Comparison of ENCODE assay signal across 23 cellular contexts in the genomic region with DNA sequence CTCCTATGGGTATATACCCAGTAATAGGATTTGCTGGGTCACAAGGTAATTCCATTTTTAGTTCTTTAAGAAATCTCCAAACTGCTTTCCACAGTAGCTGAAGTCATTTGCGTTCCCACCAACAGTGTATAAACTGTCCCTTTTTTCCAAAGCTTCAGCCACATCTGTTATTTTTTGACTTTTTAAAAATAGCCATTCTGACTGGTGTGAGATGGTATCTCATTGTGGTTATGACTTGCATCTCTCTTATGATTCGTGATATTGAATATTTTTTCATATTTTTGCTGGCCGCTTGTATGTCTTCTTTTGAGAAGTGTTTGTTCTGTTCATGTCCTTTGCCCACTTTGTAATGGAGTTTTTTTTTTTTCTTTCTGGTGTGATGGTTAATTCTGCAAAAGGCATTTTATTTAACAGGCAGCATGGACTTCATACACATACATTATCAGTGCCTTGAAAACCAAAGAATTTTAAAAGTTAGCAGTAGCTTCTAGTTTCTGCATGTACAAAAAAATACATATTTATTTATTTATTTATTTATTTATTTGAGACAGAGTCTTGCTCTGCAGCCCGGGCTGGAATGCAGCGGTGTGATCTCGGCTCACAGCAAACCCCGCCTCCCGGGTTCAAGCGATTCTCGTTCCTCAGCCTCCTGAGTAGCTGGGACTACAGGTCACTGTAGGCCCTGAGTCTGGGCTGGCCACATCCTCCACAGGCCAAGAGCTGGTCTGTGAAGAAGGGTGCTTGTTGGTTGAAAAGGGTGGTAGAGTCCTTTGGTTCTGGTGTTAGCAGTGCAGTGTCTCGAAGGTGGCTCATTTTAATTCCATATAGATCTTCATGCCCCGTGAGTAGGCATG. TPM values are rescaled to one million over a fixed set of nuclear protein-coding genes. Genes with fewer than 3 reads are reported as not detected.
A peak's percentile ranks its signal among the peaks of the same experiment; 100 is the strongest.
DNase-seq lines count a peak whose midpoint lies in the region; ATAC-seq, FAIRE-seq and TF ChIP-seq lines count a peak whose summit lies in the region.
"Had no signal": no experiment of that assay in that cellular context is flagged by ENCODE, and none has a peak within 500 bp of the region (broad histone marks: within the 10 kb centered on the region; RNA-seq: fewer than 3 reads in every experiment).

No MANE protein-coding gene starts in this region.

- H3K27ac ChIP-seq in left ventricle myocardium inferior (replicated peaks) (no peak overlapping the region), kidney (ENCODE audit: low read depth in 2 of 2, low read length in 2 of 2) (no peak overlapping the region), vagina (no peak overlapping the region)
- H3K27ac ChIP-seq: 22Rv1, C4-2B, Peyer's patch, SJCRH30 had no signal

- TF ChIP-seq CTCF in left ventricle myocardium inferior (IDR thresholded peaks at IDR 0.05; ENCODE audit: borderline replicate concordance) (no peak), kidney (IDR thresholded peaks at IDR 0.05; ENCODE audit: borderline replicate concordance, extremely low read depth, insufficient read depth) (no peak), vagina (IDR thresholded peaks at IDR 0.05) (no peak)

- no peak overlapping the region for H3K27ac Mint-ChIP-seq in activated naive CD4-positive, alpha-beta T cell treated with anti-CD3 and anti-CD28 coated beads, Interleukin-2, amount 50 U/mL, for 72 hours
- H3K27ac Mint-ChIP-seq: CD8-positive, alpha-beta memory T cell; IgD-negative memory B cell had no signal

- intact Hi-C loops in Right ventricle myocardium inferior (cut with DNase I), result no loop called here
- intact Hi-C loops in left ventricle myocardium inferior (cut with micrococcal nuclease), result no loop called here
- intact Hi-C loops in kidney (cut with DNase I), result no loop called here
- intact Hi-C loops in vagina (cut with DNase I), result no loop called here

- H3K9me3 ChIP-seq in left ventricle myocardium inferior (replicated peaks), result no peaks in the 10 kb centered on the region
- no peaks in the 10 kb centered on the region for H3K9me3 ChIP-seq in kidney (ENCODE audit: control insufficient read depth in 1 of 2, low read length in 2 of 2)
- H3K9me3 ChIP-seq in vagina, result no peaks in the 10 kb centered on the region
- H3K9me3 ChIP-seq: Peyer's patch, SJCRH30 had no signal

- ATAC-seq in Right ventricle myocardium inferior, result no peak
- ATAC-seq in activated naive CD4-positive, alpha-beta T cell treated with anti-CD3 and anti-CD28 coated beads, Interleukin-2, amount 50 U/mL, for 72 hours, result no peak
- ATAC-seq: GM12878 had no signal

- H3K4me1 ChIP-seq in left ventricle myocardium inferior (no peaks in the 10 kb centered on the region), kidney (ENCODE audit: control insufficient read depth in 1 of 2, insufficient read depth in 1 of 2, low read depth in 1 of 2, low read length in 2 of 2) (no peaks in the 10 kb centered on the region), vagina (peaks cover 14% of the 10 kb centered on the region)
- H3K4me1 ChIP-seq: SJCRH30 had no signal

- FAIRE-seq in kidney (lab: Jason Lieb, UNC), result no peak
- FAIRE-seq: D721Med, GM12878, H54 had no signal

- peak; percentile 43 for DNase-seq in Right ventricle myocardium inferior (ENCODE audit: missing footprints)
- DNase-seq in left ventricle myocardium inferior, result no peak
- DNase-seq in UCSD-AML1 (lab: John Stamatoyannopoulos, UW; ENCODE audit: unreplicated experiment), result peak; percentile 3
- DNase-seq in kidney, result peak; percentile 55
- DNase-seq in HUDEP-2 (lab: John Stamatoyannopoulos, UW; ENCODE audit: unreplicated experiment in 76 of 76), result no peak
- no peak for DNase-seq in activated naive CD4-positive, alpha-beta T cell treated with anti-CD3 and anti-CD28 coated beads, Interleukin-2, amount 50 U/mL, for 72 hours (ENCODE audit: low spot score in 2 of 2)
- no peak for DNase-seq in vagina (ENCODE audit: extremely low spot score in 2 of 2)
- DNase-seq in cerebellar nuclear complex (lab: John Stamatoyannopoulos, UW), result no peak
- DNase-seq: CD8-positive, alpha-beta memory T cell; DMS53; NCI-H1092; NCI-H1436; NCI-H187 treated with DMSO at 0.1 percent for 48 hours; NCI-H748 treated with DMSO at 0.1 percent for 48 hours; Peyer's patch; SJCRH30 had no signal

- no peaks in the 10 kb centered on the region for H3K36me3 Mint-ChIP-seq in activated naive CD4-positive, alpha-beta T cell treated with anti-CD3 and anti-CD28 coated beads, Interleukin-2, amount 50 U/mL, for 72 hours
- H3K36me3 Mint-ChIP-seq: CD8-positive, alpha-beta memory T cell; IgD-negative memory B cell had no signal

- no peaks in the 10 kb centered on the region for H3K9me3 Mint-ChIP-seq in activated naive CD4-positive, alpha-beta T cell treated with anti-CD3 and anti-CD28 coated beads, Interleukin-2, amount 50 U/mL, for 72 hours
- H3K9me3 Mint-ChIP-seq: IgD-negative memory B cell had no signal

- H3K27me3 ChIP-seq in left ventricle myocardium inferior (ENCODE audit: low read depth) (peaks cover 6% of the 10 kb centered on the region), vagina (no peaks in the 10 kb centered on the region)
- H3K27me3 ChIP-seq: Peyer's patch, SJCRH30 had no signal

- no peak overlapping the region for H3K9ac ChIP-seq in kidney (ENCODE audit: low read length in 2 of 2)

- no peaks in the 10 kb centered on the region for H3K36me3 ChIP-seq in left ventricle myocardium inferior
- H3K36me3 ChIP-seq in kidney (ENCODE audit: control insufficient read depth in 1 of 2, insufficient read depth in 2 of 2, low read length in 2 of 2), result no peaks in the 10 kb centered on the region
- H3K36me3 ChIP-seq in vagina, result no peaks in the 10 kb centered on the region
- H3K36me3 ChIP-seq: Peyer's patch, SJCRH30 had no signal

- H3K4me3 ChIP-seq in left ventricle myocardium inferior, result no peak overlapping the region
- no peak overlapping the region for H3K4me3 ChIP-seq in kidney (ENCODE audit: low read length in 2 of 2)
- H3K4me3 ChIP-seq in vagina, result no peak overlapping the region
- H3K4me3 ChIP-seq: GM12878, Peyer's patch, SJCRH30 had no signal

- TF ChIP-seq POLR2A in vagina (IDR thresholded peaks at IDR 0.05), result no peak

RNA-seq across cellular contexts. Expression of a gene that starts 32.3 kb away (rescaled TPM):
- not detected for total RNA-seq in Right ventricle myocardium inferior
- not detected for total RNA-seq in left ventricle myocardium inferior
- total RNA-seq in kidney, result 20.3 TPM
- polyA plus RNA-seq in kidney (ENCODE audit: insufficient read depth, low read depth, low replicate concordance), result 1.7 TPM
- not detected for total RNA-seq in activated naive CD4-positive, alpha-beta T cell treated with anti-CD3 and anti-CD28 coated beads, Interleukin-2, amount 50 U/mL, for 72 hours
- total RNA-seq in vagina, result not detected
- total RNA-seq: CD8-positive, alpha-beta memory T cell; GM12878; NCI-H460; SJCRH30 had no signal
- polyA plus RNA-seq: CD8-positive, alpha-beta memory T cell; GM12878; IgD-negative memory B cell had no signal

RNA-seq across cellular contexts. Expression of a gene that starts 44.7 kb away (rescaled TPM):
- not detected for total RNA-seq in Right ventricle myocardium inferior
- total RNA-seq in left ventricle myocardium inferior, result not detected
- 164 TPM for total RNA-seq in kidney
- polyA plus RNA-seq in kidney (ENCODE audit: insufficient read depth, low read depth, low replicate concordance), result 15.1 TPM
- total RNA-seq in activated naive CD4-positive, alpha-beta T cell treated with anti-CD3 and anti-CD28 coated beads, Interleukin-2, amount 50 U/mL, for 72 hours, result not detected
- not detected for total RNA-seq in vagina
- total RNA-seq: CD8-positive, alpha-beta memory T cell; SJCRH30 had no signal
- polyA plus RNA-seq: CD8-positive, alpha-beta memory T cell; GM12878; IgD-negative memory B cell had no signal

Comparison
In these comparisons a context has a peak if more than half of its experiments do, and no peak if none do; other contexts are left out.
1. DNase-seq: peak in Right ventricle myocardium inferior (single experiment), UCSD-AML1 (single experiment) and kidney (single experiment); none in left ventricle myocardium inferior (single experiment), HUDEP-2 (0 of 76), activated naive CD4-positive, alpha-beta T cell treated with anti-CD3 and anti-CD28 coated beads, Interleukin-2, amount 50 U/mL, for 72 hours (0 of 2), vagina (0 of 2) and cerebellar nuclear complex (0 of 2).
2. RNA of a gene that starts 32.3 kb away (total RNA-seq): 20.3 TPM in kidney (single experiment); not detected in Right ventricle myocardium inferior (single experiment), not detected in left ventricle myocardium inferior (single experiment), not detected in activated naive CD4-positive, alpha-beta T cell treated with anti-CD3 and anti-CD28 coated beads, Interleukin-2, amount 50 U/mL, for 72 hours and not detected in vagina (single experiment); every median in the first group is over 10 times any median in the second.
3. RNA of a gene that starts 44.7 kb away (total RNA-seq): 164 TPM in kidney (single experiment); not detected in left ventricle myocardium inferior (single experiment), not detected in Right ventricle myocardium inferior (single experiment), not detected in activated naive CD4-positive, alpha-beta T cell treated with anti-CD3 and anti-CD28 coated beads, Interleukin-2, amount 50 U/mL, for 72 hours and not detected in vagina (single experiment); every median in the first group is over 100 times any median in the second.